In genomic region chr6:139068846-139069245, GRCh38 we compare ENCODE assay signal across 36 cellular contexts.
"Had no signal": no experiment of that assay in that cellular context is flagged by ENCODE, and none has a peak within 500 bp of the region (broad histone marks: within the 10 kb centered on the region; RNA-seq: fewer than 3 reads in every experiment).

No MANE protein-coding gene starts in this region.

- FAIRE-seq: astrocyte, TTC549 had no signal

- H3K4me1 ChIP-seq: adrenal gland, body of pancreas, breast epithelium had no signal

- H3K9me3 ChIP-seq: adrenal gland, body of pancreas, breast epithelium had no signal

- H3K36me3 ChIP-seq: adrenal gland, brain microvascular endothelial cell, breast epithelium, cardiac muscle cell had no signal

- H3K27ac ChIP-seq: adrenal gland, body of pancreas, brain microvascular endothelial cell, breast epithelium, cardiac muscle cell, VCaP had no signal

- DNase-seq: activated CD4-positive, alpha-beta memory T cell treated with anti-CD3 and anti-CD28 coated beads, Interleukin-2, amount 10 ng/mL, durations not matched to agents 7 days and 5 days; activated CD4-positive, alpha-beta T cell treated with anti-CD3 and anti-CD28 coated beads for 1 hour; activated CD4-positive, alpha-beta T cell treated with anti-CD3 and anti-CD28 coated beads for 36 hours; activated CD4-positive, alpha-beta T cell treated with anti-CD3 and anti-CD28 coated beads for 48 hours; activated CD4-positive, alpha-beta T cell treated with anti-CD3 and anti-CD28 coated beads, Interleukin-2, amount 10 ng/mL, durations not matched to agents 7 days and 5 days; activated CD4-positive, alpha-beta T cell treated with anti-CD3 and anti-CD28 coated beads, Interleukin-2, amount 50 U/mL, for 48 hours; activated CD4-positive, CD25-positive, alpha-beta regulatory T cell; activated CD8-positive, alpha-beta memory T cell treated with anti-CD3 and anti-CD28 coated beads for 24 hours; activated CD8-positive, alpha-beta memory T cell treated with anti-CD3 and anti-CD28 coated beads, Interleukin-2, amount 10 ng/mL, durations not matched to agents 7 days and 5 days; activated CD8-positive, alpha-beta memory T cell treated with anti-CD3 and anti-CD28 coated beads, Interleukin-2, amount 50 U/mL, for 48 hours; activated CD8-positive, alpha-beta T cell treated with anti-CD3 and anti-CD28 coated beads, Interleukin-2, amount 10 ng/mL, durations not matched to agents 7 days and 5 days; activated effector memory CD4-positive, alpha-beta T cell treated with Interleukin-2 at 50 U/mL for 16 hours; activated gamma-delta T cell; activated naive CD4-positive, alpha-beta T cell treated with anti-CD3 and anti-CD28 coated beads for 36 hours; activated naive CD4-positive, alpha-beta T cell treated with anti-CD3 and anti-CD28 coated beads, Interleukin-2, amount 50 U/mL, for 16 hours; activated naive CD8-positive, alpha-beta T cell treated with anti-CD3 and anti-CD28 coated beads for 36 hours; activated T-cell treated with anti-CD3 and anti-CD28 coated beads, Interleukin-2, amount 50 U/mL, for 24 hours; activated T-cell treated with anti-CD3 and anti-CD28 coated beads, Interleukin-2, amount 50 U/mL, for 48 hours; adrenal gland; amniotic stem cell; aorta; body of pancreas; brain microvascular endothelial cell; caudate nucleus; cerebellar nuclear complex; T-helper 1 cell; T-helper 2 cell; T-helper 9 cell had no signal

- H3K4me3 ChIP-seq: adrenal gland, body of pancreas, breast epithelium, cardiac muscle cell had no signal

- ATAC-seq: activated CD4-positive, alpha-beta T cell treated with anti-CD3 and anti-CD28 coated beads for 36 hours; activated CD4-positive, CD25-positive, alpha-beta regulatory T cell treated with anti-CD3 and anti-CD28 coated beads, Interleukin-2, amount 50 U/mL, for 24 hours; activated CD8-positive, alpha-beta memory T cell treated with anti-CD3 and anti-CD28 coated beads, Interleukin-2, amount 10 ng/mL, durations not matched to agents 7 days and 5 days; activated CD8-positive, alpha-beta T cell treated with anti-CD3 and anti-CD28 coated beads, Interleukin-2, amount 10 ng/mL, durations not matched to agents 7 days and 5 days; activated naive CD4-positive, alpha-beta T cell treated with anti-CD3 and anti-CD28 coated beads, Interleukin-2, amount 50 U/mL, for 72 hours; body of pancreas; WTC11 had no signal

- H3K27me3 ChIP-seq: adrenal gland, body of pancreas, brain microvascular endothelial cell, breast epithelium, cardiac muscle cell had no signal
